ENCODE assay signal across 1 cellular context in genomic region chr5:10577371-10578291, GRCh38.
TF ChIP-seq lines count a peak whose summit lies in the region.

No MANE protein-coding gene starts in this region.

TF ChIP-seq in GM23338, 12 proteins besides CTCF, POLR2A, EP300 and RAD21 (continued from another document):
- no peak for TF ChIP-seq REST (IDR thresholded peaks at IDR 0.05; ENCODE audit: unreplicated experiment)
- TF ChIP-seq EZH2 (IDR thresholded peaks at IDR 0.05; ENCODE audit: low read depth, unreplicated experiment) = no peak
- no peak for TF ChIP-seq JUNB (IDR thresholded peaks at IDR 0.05; ENCODE audit: unreplicated experiment)
- no peak for TF ChIP-seq ZNF331 (CRISPR knock-in tag; IDR thresholded peaks at IDR 0.05; ENCODE audit: low read depth)
- no peak for TF ChIP-seq NANOG (IDR thresholded peaks at IDR 0.05; ENCODE audit: borderline replicate concordance)
- TF ChIP-seq ETS1 (IDR thresholded peaks at IDR 0.05) = no peak
- no peak for TF ChIP-seq CREB1 (CRISPR knock-in tag; IDR thresholded peaks at IDR 0.05; ENCODE audit: low read depth)
